12 cellular contexts compared by ENCODE assay signal in genomic region chr17:59751955-59752413, GRCh38. TPM values are rescaled to one million over a fixed set of nuclear protein-coding genes. Genes with fewer than 3 reads are reported as not detected.
DNase-seq lines count a peak whose midpoint lies in the region; ATAC-seq and TF ChIP-seq lines count a peak whose summit lies in the region.
"Had no signal": no experiment of that assay in that cellular context is flagged by ENCODE, and none has a peak within 500 bp of the region (broad histone marks: within the 10 kb centered on the region; RNA-seq: fewer than 3 reads in every experiment).

No MANE protein-coding gene starts in this region.

- H3K27ac Mint-ChIP-seq in activated CD4-positive, alpha-beta T cell treated with anti-CD3 and anti-CD28 coated beads for 36 hours, result peak overlapping the region; percentile 92
- peak overlapping the region; percentile 84 for H3K27ac Mint-ChIP-seq in activated CD8-positive, alpha-beta T cell treated with anti-CD3 and anti-CD28 coated beads for 36 hours
- H3K27ac Mint-ChIP-seq: nephron had no signal

- H3K4me1 Mint-ChIP-seq in activated CD4-positive, alpha-beta T cell treated with anti-CD3 and anti-CD28 coated beads for 36 hours, result peaks cover 64% of the 10 kb centered on the region
- H3K4me1 Mint-ChIP-seq in activated CD8-positive, alpha-beta T cell treated with anti-CD3 and anti-CD28 coated beads for 36 hours (ENCODE audit: low read depth), result peaks cover 51% of the 10 kb centered on the region

- TF ChIP-seq CTCF in activated CD8-positive, alpha-beta T cell treated with anti-CD3 and anti-CD28 coated beads for 36 hours (IDR thresholded peaks at IDR 0.05), result no peak
- no peak for TF ChIP-seq CTCF in neutrophil (IDR thresholded peaks at IDR 0.05)

- H3K4me1 ChIP-seq in neutrophil (ENCODE audit: control insufficient read depth in 1 of 2, insufficient read depth in 1 of 2, low read depth in 1 of 2, low read length in 1 of 2), result peaks cover 0 to 12% of the 10 kb centered on the region in 2 experiments

- H3K36me3 ChIP-seq in neutrophil, result peaks cover 90% of the 10 kb centered on the region

- H3K4me3 ChIP-seq in neutrophil (ENCODE audit: low read depth in 1 of 2, low read length in 1 of 2), result no peak overlapping the region
- H3K4me3 ChIP-seq: body of pancreas, esophagus squamous epithelium had no signal

- peak overlapping the region; percentile 63 for H3K4me3 Mint-ChIP-seq in activated CD4-positive, alpha-beta T cell treated with anti-CD3 and anti-CD28 coated beads for 36 hours
- H3K4me3 Mint-ChIP-seq in activated CD8-positive, alpha-beta T cell treated with anti-CD3 and anti-CD28 coated beads for 36 hours, result no peak overlapping the region
- H3K4me3 Mint-ChIP-seq: nephron had no signal

- POLR2A ChIA-PET in activated CD4-positive, alpha-beta T cell treated with anti-CD3 and anti-CD28 coated beads for 36 hours (lab: Charles Lee), result interaction anchor here (0.6 to 5.5 kb wide), 18 partner anchors 11 to 141 kb away, joined by 3 to 252 read pairs (median 4); partner anchors contain the start of genes PTRH2, RPS6KB1, TUBD1 and VMP1
- POLR2A ChIA-PET in activated CD8-positive, alpha-beta T cell treated with anti-CD3 and anti-CD28 coated beads for 36 hours (lab: Charles Lee), result interaction anchor here (0.7 to 8.9 kb wide), 7 partner anchors 11 to 91 kb away, joined by 3 to 443 read pairs (median 39); partner anchors contain the start of genes PTRH2 and VMP1

- intact Hi-C loops in activated CD4-positive, alpha-beta T cell treated with anti-CD3 and anti-CD28 coated beads for 36 hours (cut with DNase I, micrococcal nuclease), result loop anchor here (2.0 kb wide), 3 partner anchors 85 to 189 kb away; partner anchors contain the start of genes RPS6KB1 (in 1 of the 2) and TUBD1 (in 1 of the 2)
- intact Hi-C loops in activated CD8-positive, alpha-beta T cell treated with anti-CD3 and anti-CD28 coated beads for 36 hours (cut with micrococcal nuclease), result loop anchor here (2.0 to 5.0 kb wide), 2 partner anchors 35 to 95 kb away; no protein-coding TSS in a partner anchor

- peak overlapping the region; percentile 30 for H3K27ac ChIP-seq in neutrophil
- H3K27ac ChIP-seq in caudate nucleus (ENCODE audit: low read depth, low read length), result no peak overlapping the region

- no peaks in the 10 kb centered on the region for H3K9me3 ChIP-seq in neutrophil
- H3K9me3 ChIP-seq: body of pancreas, esophagus squamous epithelium had no signal

- CTCF ChIA-PET in activated CD4-positive, alpha-beta T cell treated with anti-CD3 and anti-CD28 coated beads for 36 hours (lab: Charles Lee), result interaction anchor here (0.6 to 9.0 kb wide), 21 partner anchors 9 to 285 kb away, joined by 3 to 113 read pairs (median 5); partner anchors contain the start of genes PTRH2 and VMP1
- CTCF ChIA-PET in activated CD8-positive, alpha-beta T cell treated with anti-CD3 and anti-CD28 coated beads for 36 hours (lab: Charles Lee), result interaction anchor here (0.8 to 5.6 kb wide), 14 partner anchors 12 to 435 kb away, joined by 3 to 108 read pairs (median 4); partner anchors contain the start of genes PTRH2 and VMP1

- peaks cover 20% of the 10 kb centered on the region for H3K36me3 Mint-ChIP-seq in activated CD4-positive, alpha-beta T cell treated with anti-CD3 and anti-CD28 coated beads for 36 hours (ENCODE audit: low read depth)
- peaks cover 19% of the 10 kb centered on the region for H3K36me3 Mint-ChIP-seq in activated CD8-positive, alpha-beta T cell treated with anti-CD3 and anti-CD28 coated beads for 36 hours (ENCODE audit: low read depth)

- DNase-seq in activated CD4-positive, alpha-beta T cell treated with anti-CD3 and anti-CD28 coated beads for 36 hours, result peak; percentile 46
- DNase-seq in activated CD4-positive, alpha-beta T cell treated with anti-CD3 and anti-CD28 coated beads for 48 hours, result no peak
- no peak for DNase-seq in activated CD8-positive, alpha-beta T cell treated with anti-CD3 and anti-CD28 coated beads for 36 hours
- DNase-seq in NCI-H69 (lab: John Stamatoyannopoulos, UW) (no peak), NCI-H1694 (lab: John Stamatoyannopoulos, UW) (no peak), caudate nucleus (lab: John Stamatoyannopoulos, UW) (no peak)
- DNase-seq: body of pancreas, esophagus squamous epithelium, GF-D8 had no signal

- peak; percentile 69 for ATAC-seq in activated CD4-positive, alpha-beta T cell treated with anti-CD3 and anti-CD28 coated beads for 36 hours
- peak; percentile 57 for ATAC-seq in HG02884 (IDR thresholded peaks at IDR 0.05; ENCODE audit: unreplicated experiment)
- peak; percentile 32 for ATAC-seq in activated CD8-positive, alpha-beta T cell treated with anti-CD3 and anti-CD28 coated beads for 36 hours
- ATAC-seq: body of pancreas had no signal

- no peaks in the 10 kb centered on the region for H3K27me3 Mint-ChIP-seq in activated CD4-positive, alpha-beta T cell treated with anti-CD3 and anti-CD28 coated beads for 36 hours
- no peaks in the 10 kb centered on the region for H3K27me3 Mint-ChIP-seq in activated CD8-positive, alpha-beta T cell treated with anti-CD3 and anti-CD28 coated beads for 36 hours

- H3K9me3 Mint-ChIP-seq in activated CD4-positive, alpha-beta T cell treated with anti-CD3 and anti-CD28 coated beads for 36 hours (ENCODE audit: low read depth), result no peaks in the 10 kb centered on the region
- no peaks in the 10 kb centered on the region for H3K9me3 Mint-ChIP-seq in activated CD8-positive, alpha-beta T cell treated with anti-CD3 and anti-CD28 coated beads for 36 hours
- H3K9me3 Mint-ChIP-seq: nephron had no signal

- no peaks in the 10 kb centered on the region for H3K27me3 ChIP-seq in neutrophil
- H3K27me3 ChIP-seq: body of pancreas, esophagus squamous epithelium had no signal

RNA-seq across cellular contexts. Expression of gene VMP1, which starts 44.5 kb away (rescaled TPM):
- 100 to 1,000 TPM; 378 to 402 TPM for total RNA-seq in activated CD4-positive, alpha-beta T cell treated with anti-CD3 and anti-CD28 coated beads for 36 hours
- 100 to 1,000 TPM; 239 to 248 TPM for total RNA-seq in activated CD8-positive, alpha-beta T cell treated with anti-CD3 and anti-CD28 coated beads for 36 hours

RNA-seq across cellular contexts. Expression of gene PTRH2, which starts 44.8 kb away (rescaled TPM):
- 10 to 100 TPM; 41.7 to 54.7 TPM for total RNA-seq in activated CD4-positive, alpha-beta T cell treated with anti-CD3 and anti-CD28 coated beads for 36 hours
- total RNA-seq in activated CD8-positive, alpha-beta T cell treated with anti-CD3 and anti-CD28 coated beads for 36 hours, result 10 to 100 TPM; 34.2 to 37.4 TPM
